ENCODE assay signal across 16 cellular contexts in genomic region chr6:14505391-14505790, GRCh38.
DNase-seq lines count a peak whose midpoint lies in the region; ATAC-seq and TF ChIP-seq lines count a peak whose summit lies in the region.
"Had no signal": no experiment of that assay in that cellular context is flagged by ENCODE, and none has a peak within 500 bp of the region (broad histone marks: within the 10 kb centered on the region; RNA-seq: fewer than 3 reads in every experiment).

No MANE protein-coding gene starts in this region.

- H3K36me3 Mint-ChIP-seq in Caco-2 (ENCODE audit: insufficient read depth, unreplicated experiment), result no peaks in the 10 kb centered on the region
- H3K36me3 Mint-ChIP-seq: CD4-positive, alpha-beta memory T cell had no signal

- POLR2A ChIA-PET in Caco-2 (lab: Charles Lee), result no interaction called here

- H3K27me3 ChIP-seq in Caco-2 (replicated peaks; ENCODE audit: control insufficient read depth, insufficient read depth, low read length) (no peaks in the 10 kb centered on the region), stomach (no peaks in the 10 kb centered on the region)
- H3K27me3 ChIP-seq: BE2C had no signal

- CTCF ChIA-PET in Caco-2 (lab: Charles Lee), result no interaction called here

- H3K4me3 Mint-ChIP-seq in Caco-2 (ENCODE audit: unreplicated experiment), result no peak overlapping the region
- H3K4me3 Mint-ChIP-seq: H9 had no signal

- no peak for TF ChIP-seq POLR2A in stomach (IDR thresholded peaks at IDR 0.05)

- peaks cover 12% of the 10 kb centered on the region; the same call in 1 of the 2 replicates for H3K4me1 ChIP-seq in Caco-2
- H3K4me1 ChIP-seq in stomach, result peaks cover 0 to 11% (median 0%) of the 10 kb centered on the region in 4 donors
- H3K4me1 ChIP-seq: BE2C had no signal

- peaks cover 20% of the 10 kb centered on the region for H3K4me1 Mint-ChIP-seq in Caco-2 (ENCODE audit: low read depth, unreplicated experiment)

- H3K27ac ChIP-seq in stomach, result no peak overlapping the region
- H3K27ac ChIP-seq: C4-2B had no signal

- no peak for TF ChIP-seq EP300 in stomach (IDR thresholded peaks at IDR 0.05)

- 66 to 79% (median 70%) methylated on average over 6 of the region's 6 CpGs for WGBS in stomach, 5 donors

- no peaks in the 10 kb centered on the region for H3K27me3 Mint-ChIP-seq in Caco-2 (ENCODE audit: insufficient read depth, unreplicated experiment)
- H3K27me3 Mint-ChIP-seq: CD4-positive, alpha-beta memory T cell had no signal

- DNase-seq in Caco-2 (peak; percentile 24 to 59), HuH-7 (ENCODE audit: low spot score) (peak; percentile 8), myocyte (ENCODE audit: low read depth) (peak; percentile 69), stomach (peak; percentile 40), NCI-H446 (lab: John Stamatoyannopoulos, UW) (no peak)
- DNase-seq: BE2C; CD4-positive, alpha-beta memory T cell; DMS153; DMS79 treated with DMSO at 0.1 percent for 48 hours; GDM1; GOT3; H9 had no signal

- intact Hi-C loops in Caco-2 (cut with micrococcal nuclease; ENCODE audit: unreplicated experiment) (loop anchor here (10.0 kb wide), 1 partner anchor 291 kb away; no protein-coding TSS in a partner anchor), stomach (cut with DNase I; ENCODE audit: low total_unique reads) (no loop called here)

- TF ChIP-seq CTCF in Caco-2 (IDR thresholded peaks at IDR 0.05; ENCODE audit: insufficient read depth in 1 of 2, low read depth in 1 of 2, low read length in 1 of 2, severe bottlenecking in 1 of 2, unreplicated experiment in 1 of 2) (no peak), stomach (IDR thresholded peaks at IDR 0.05) (no peak)

- H3K4me3 ChIP-seq in Caco-2 (ENCODE audit: low read depth, low read length) (no peak overlapping the region), stomach (no peak overlapping the region)
- H3K4me3 ChIP-seq: A549 had no signal

- no peaks in the 10 kb centered on the region for H3K9me3 Mint-ChIP-seq in Caco-2 (ENCODE audit: unreplicated experiment)
- H3K9me3 Mint-ChIP-seq: H9 had no signal

- BruUV-seq in Caco-2 (replicated peaks; lab: Mats Ljungman, UMichigan), result no TSS peak

- ATAC-seq in HG03039 (IDR thresholded peaks at IDR 0.05; ENCODE audit: unreplicated experiment), result no peak
- no peak for ATAC-seq in HG03095 (IDR thresholded peaks at IDR 0.05; ENCODE audit: unreplicated experiment)
- ATAC-seq: A549 had no signal

- H3K9me3 ChIP-seq in Caco-2 (no peaks in the 10 kb centered on the region), stomach (no peaks in the 10 kb centered on the region)
- H3K9me3 ChIP-seq: A549, BE2C had no signal

- no peak overlapping the region for H3K27ac Mint-ChIP-seq in Caco-2 (ENCODE audit: unreplicated experiment)
- H3K27ac Mint-ChIP-seq: CD4-positive, alpha-beta memory T cell; H9 had no signal

- no peaks in the 10 kb centered on the region for H3K36me3 ChIP-seq in Caco-2 (ENCODE audit: control insufficient read depth, insufficient read depth, low read length)
- no peaks in the 10 kb centered on the region for H3K36me3 ChIP-seq in stomach
- H3K36me3 ChIP-seq: BE2C had no signal

Comparison
In these comparisons a context has a peak if more than half of its experiments do, and no peak if none do; other contexts are left out.
1. DNase-seq: peak in Caco-2 (2 of 2), HuH-7 (single experiment), myocyte (single experiment) and stomach (single experiment); none in NCI-H446 (0 of 2).